ENCODE assay signal across 23 cellular contexts in the genomic region with DNA sequence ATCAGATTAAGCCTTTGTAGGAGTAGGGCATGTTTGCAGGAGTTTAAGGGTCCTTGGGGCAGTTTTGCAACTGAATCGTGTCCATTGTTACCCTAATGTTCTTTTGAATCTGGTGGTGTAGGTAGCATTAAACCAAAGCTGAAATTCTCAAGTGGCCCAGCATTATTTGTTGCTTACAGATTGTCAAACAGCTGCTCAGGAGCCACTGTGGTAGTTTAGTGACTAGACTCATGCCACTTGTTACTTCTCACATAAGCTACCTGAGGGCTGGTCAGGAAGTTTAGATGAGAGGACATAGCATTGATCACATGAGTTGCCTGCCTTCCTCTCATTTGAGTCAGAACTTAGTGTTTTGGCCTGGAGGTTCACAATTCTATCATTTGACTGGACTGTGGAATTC.
DNase-seq lines count a peak whose midpoint lies in the region; ATAC-seq and TF ChIP-seq lines count a peak whose summit lies in the region.
"Had no signal": no experiment of that assay in that cellular context is flagged by ENCODE, and none has a peak within 500 bp of the region (broad histone marks: within the 10 kb centered on the region; RNA-seq: fewer than 3 reads in every experiment).

No MANE protein-coding gene starts in this region.

- H3K9me3 Mint-ChIP-seq in CD4-positive, alpha-beta T cell = no peaks in the 10 kb centered on the region
- no peaks in the 10 kb centered on the region for H3K9me3 Mint-ChIP-seq in activated naive CD8-positive, alpha-beta T cell treated with anti-CD3 and anti-CD28 coated beads, Interleukin-2, amount 50 U/mL, for 24 hours
- H3K9me3 Mint-ChIP-seq: activated CD4-positive, alpha-beta memory T cell treated with anti-CD3 and anti-CD28 coated beads for 36 hours; CD8-positive, alpha-beta T cell; stimulated activated naive B cell treated with anti-CD40 and anti-IgM and Interleukin-4, amounts not matched to agents 10 μg/mL and 1 μg/mL and 100 μg/mL, for 72 hours had no signal

- peak overlapping the region; percentile 27 for H3K27ac Mint-ChIP-seq in CD4-positive, alpha-beta T cell
- peak overlapping the region; percentile 36 for H3K27ac Mint-ChIP-seq in activated naive CD8-positive, alpha-beta T cell treated with anti-CD3 and anti-CD28 coated beads, Interleukin-2, amount 50 U/mL, for 24 hours
- H3K27ac Mint-ChIP-seq: activated CD4-positive, alpha-beta memory T cell treated with anti-CD3 and anti-CD28 coated beads for 36 hours; stimulated activated naive B cell treated with anti-CD40 and anti-IgM and Interleukin-4, amounts not matched to agents 10 μg/mL and 1 μg/mL and 100 μg/mL, for 72 hours had no signal

- no peaks in the 10 kb centered on the region for H3K9me3 ChIP-seq in CD4-positive, alpha-beta T cell (ENCODE audit: control insufficient read depth, low read length)
- no peaks in the 10 kb centered on the region for H3K9me3 ChIP-seq in iPS-20b (ENCODE audit: insufficient read depth, low read depth, low read length)
- no peaks in the 10 kb centered on the region for H3K9me3 ChIP-seq in hepatocyte (ENCODE audit: low read depth)
- H3K9me3 ChIP-seq: ovary, tibial artery had no signal

- H3K79me2 ChIP-seq in hepatocyte = peaks cover 14% of the 10 kb centered on the region

- CTCF ChIA-PET in CD4-positive, alpha-beta T cell (lab: Charles Lee) = no interaction called here

- no peaks in the 10 kb centered on the region for H3K27me3 ChIP-seq in CD4-positive, alpha-beta T cell (ENCODE audit: control insufficient read depth, insufficient read depth, low read length)
- no peaks in the 10 kb centered on the region for H3K27me3 ChIP-seq in H7 (ENCODE audit: control insufficient read depth, insufficient read depth, low read length)
- H3K27me3 ChIP-seq in iPS-20b (ENCODE audit: insufficient read depth, low read length) = no peaks in the 10 kb centered on the region
- no peaks in the 10 kb centered on the region for H3K27me3 ChIP-seq in hepatocyte
- H3K27me3 ChIP-seq: brain microvascular endothelial cell, dorsolateral prefrontal cortex, ovary, tibial artery had no signal

- no peak overlapping the region for H3K4me3 ChIP-seq in H7 (ENCODE audit: insufficient read depth, low read depth, low read length)
- peak overlapping the region; percentile 48; the same call in 1 of the 2 replicates for H3K4me3 ChIP-seq in iPS-20b (ENCODE audit: low read length)
- H3K4me3 ChIP-seq in hepatocyte = no peak overlapping the region
- H3K4me3 ChIP-seq: dorsolateral prefrontal cortex, ovary, tibial artery had no signal

- no peak for DNase-seq in CD4-positive, alpha-beta T cell
- DNase-seq in H7 = peak; percentile 25
- DNase-seq in activated naive CD8-positive, alpha-beta T cell treated with anti-CD3 and anti-CD28 coated beads, Interleukin-2, amount 50 U/mL, for 24 hours = no peak
- no peak for DNase-seq in CD1c-positive myeloid dendritic cell (ENCODE audit: extremely low spot score)
- DNase-seq in hepatocyte (ENCODE audit: low spot score) = no peak
- DNase-seq: activated CD4-positive, alpha-beta memory T cell treated with anti-CD3 and anti-CD28 coated beads for 36 hours; activated T-cell treated with anti-CD3 and anti-CD28 coated beads, Interleukin-2, amount 50 U/mL, for 48 hours; brain microvascular endothelial cell; CD8-positive, alpha-beta T cell; dorsolateral prefrontal cortex; naive thymus-derived CD4-positive, alpha-beta T cell; NCI-H1092 treated with DMSO at 0.1 percent for 48 hours; NCI-H2081; NCI-H510A treated with DMSO at 0.1 percent for 48 hours; ovary; stimulated activated naive B cell treated with anti-CD40 and anti-IgM and Interleukin-4, amounts not matched to agents 10 μg/mL and 1 μg/mL and 100 μg/mL, for 72 hours; tibial artery had no signal

- no peak overlapping the region for H3K27ac ChIP-seq in CD4-positive, alpha-beta T cell (ENCODE audit: low read depth, low read length)
- H3K27ac ChIP-seq in iPS-20b (ENCODE audit: low read length) (peak overlapping the region; percentile 59), hepatocyte (no peak overlapping the region)
- H3K27ac ChIP-seq: dorsolateral prefrontal cortex, ovary, tibial artery, VCaP had no signal

- no peak overlapping the region for H3K4me2 ChIP-seq in hepatocyte

- H3K27me3 Mint-ChIP-seq in CD4-positive, alpha-beta T cell = no peaks in the 10 kb centered on the region
- no peaks in the 10 kb centered on the region for H3K27me3 Mint-ChIP-seq in activated naive CD8-positive, alpha-beta T cell treated with anti-CD3 and anti-CD28 coated beads, Interleukin-2, amount 50 U/mL, for 24 hours
- H3K27me3 Mint-ChIP-seq: activated CD4-positive, alpha-beta memory T cell treated with anti-CD3 and anti-CD28 coated beads for 36 hours; activated naive CD8-positive, alpha-beta T cell; naive thymus-derived CD4-positive, alpha-beta T cell; stimulated activated naive B cell treated with anti-CD40 and anti-IgM and Interleukin-4, amounts not matched to agents 10 μg/mL and 1 μg/mL and 100 μg/mL, for 72 hours had no signal

- intact Hi-C loops in CD4-positive, alpha-beta T cell (cut with DNase I, micrococcal nuclease) = no loop called here

- H3K9me2 ChIP-seq in hepatocyte (replicated peaks; ENCODE audit: insufficient read depth) = no peaks in the 10 kb centered on the region

- no peak overlapping the region for H2AFZ ChIP-seq in hepatocyte

- peaks cover 47% of the 10 kb centered on the region for H3K4me1 Mint-ChIP-seq in CD4-positive, alpha-beta T cell (ENCODE audit: low read depth)
- peaks cover 73% of the 10 kb centered on the region for H3K4me1 Mint-ChIP-seq in activated naive CD8-positive, alpha-beta T cell treated with anti-CD3 and anti-CD28 coated beads, Interleukin-2, amount 50 U/mL, for 24 hours

- H3K4me3 Mint-ChIP-seq in CD4-positive, alpha-beta T cell = no peak overlapping the region
- H3K4me3 Mint-ChIP-seq in activated naive CD8-positive, alpha-beta T cell treated with anti-CD3 and anti-CD28 coated beads, Interleukin-2, amount 50 U/mL, for 24 hours = no peak overlapping the region
- H3K4me3 Mint-ChIP-seq: activated CD4-positive, alpha-beta memory T cell treated with anti-CD3 and anti-CD28 coated beads for 36 hours; activated naive CD8-positive, alpha-beta T cell; CD8-positive, alpha-beta T cell; naive thymus-derived CD4-positive, alpha-beta T cell; stimulated activated naive B cell treated with anti-CD40 and anti-IgM and Interleukin-4, amounts not matched to agents 10 μg/mL and 1 μg/mL and 100 μg/mL, for 72 hours had no signal

- ATAC-seq in CD4-positive, alpha-beta T cell (ENCODE audit: poor library complexity) = no peak
- ATAC-seq in activated naive CD8-positive, alpha-beta T cell treated with anti-CD3 and anti-CD28 coated beads, Interleukin-2, amount 50 U/mL, for 24 hours = no peak
- no peak for ATAC-seq in HG02870 (IDR thresholded peaks at IDR 0.05; ENCODE audit: unreplicated experiment)
- no peak for ATAC-seq in HG02610 (IDR thresholded peaks at IDR 0.05; ENCODE audit: unreplicated experiment)
- ATAC-seq: CD8-positive, alpha-beta T cell; naive thymus-derived CD4-positive, alpha-beta T cell; sciatic nerve; stimulated activated naive B cell treated with anti-CD40 and anti-IgM and Interleukin-4, amounts not matched to agents 10 μg/mL and 1 μg/mL and 100 μg/mL, for 72 hours had no signal

- TF ChIP-seq CTCF in CD4-positive, alpha-beta T cell (IDR thresholded peaks at IDR 0.05) = no peak
- no peak for TF ChIP-seq CTCF in hepatocyte (IDR thresholded peaks at IDR 0.05; ENCODE audit: poor library complexity)

- H3K4me1 ChIP-seq in iPS-20b (ENCODE audit: insufficient read depth, low read length) (peaks cover 61% of the 10 kb centered on the region), hepatocyte (ENCODE audit: insufficient read depth) (no peaks in the 10 kb centered on the region)

- H4K20me1 ChIP-seq in hepatocyte (ENCODE audit: insufficient read depth, poor library complexity, severe bottlenecking) = no peaks in the 10 kb centered on the region

- POLR2A ChIA-PET in CD4-positive, alpha-beta T cell (lab: Charles Lee) = no interaction called here

- H3K36me3 ChIP-seq in H7 (replicated peaks; ENCODE audit: control insufficient read depth, insufficient read depth, low read length) (no peaks in the 10 kb centered on the region), iPS-20b (ENCODE audit: insufficient read depth, low read depth, low read length) (peaks cover 10% of the 10 kb centered on the region; the same call in 1 of the 2 replicates), hepatocyte (replicated peaks; ENCODE audit: insufficient read depth, low read depth) (no peaks in the 10 kb centered on the region)
- H3K36me3 ChIP-seq: brain microvascular endothelial cell, ovary had no signal

- H3K9ac ChIP-seq in iPS-20b (ENCODE audit: low read depth, low read length) = peak overlapping the region; percentile 52

- WGBS in hepatocyte (ENCODE audit: low lambda C conversion rate, missing lambda C conversion rate) = 67% methylated on average over 1 of the region's 1 CpG

- peaks cover 76% of the 10 kb centered on the region for H3K36me3 Mint-ChIP-seq in CD4-positive, alpha-beta T cell (ENCODE audit: low read depth)
- H3K36me3 Mint-ChIP-seq in activated naive CD8-positive, alpha-beta T cell treated with anti-CD3 and anti-CD28 coated beads, Interleukin-2, amount 50 U/mL, for 24 hours (ENCODE audit: low read depth) = peaks cover 66% of the 10 kb centered on the region
